Comparison of ENCODE assay signal across 1 cellular context in genomic region chr2:152566728-152567069, GRCh38.
TF ChIP-seq lines count a peak whose summit lies in the region.

No MANE protein-coding gene starts in this region.

TF ChIP-seq in HepG2, 621 proteins besides CTCF, POLR2A, EP300 and RAD21 (continued from another document):
- TF ChIP-seq ZBTB40 (IDR thresholded peaks at IDR 0.05) (no peak), ZBTB40 (CRISPR knock-in tag; IDR thresholded peaks at IDR 0.05) (no peak), ZNF20 (CRISPR knock-in tag; IDR thresholded peaks at IDR 0.05) (no peak), THAP9 (CRISPR knock-in tag; IDR thresholded peaks at IDR 0.05; ENCODE audit: borderline replicate concordance) (no peak), ESRRA (CRISPR knock-in tag; IDR thresholded peaks at IDR 0.05; ENCODE audit: low read depth) (no peak), HES4 (CRISPR knock-in tag; IDR thresholded peaks at IDR 0.05; ENCODE audit: borderline replicate concordance) (no peak), ZNF710 (CRISPR knock-in tag; IDR thresholded peaks at IDR 0.05; ENCODE audit: borderline replicate concordance) (no peak), ZFP90 (CRISPR knock-in tag; IDR thresholded peaks at IDR 0.05; ENCODE audit: borderline replicate concordance) (no peak), ZSCAN12 (CRISPR knock-in tag; IDR thresholded peaks at IDR 0.05) (no peak), PITX1 (CRISPR knock-in tag; IDR thresholded peaks at IDR 0.05) (no peak), SETDB1 (CRISPR knock-in tag; IDR thresholded peaks at IDR 0.05; ENCODE audit: borderline replicate concordance) (no peak), ZFYVE20 (CRISPR knock-in tag; IDR thresholded peaks at IDR 0.05; ENCODE audit: borderline replicate concordance, low read depth) (no peak), ZNF264 (CRISPR knock-in tag; IDR thresholded peaks at IDR 0.05) (no peak), TBX3 (IDR thresholded peaks at IDR 0.05; ENCODE audit: borderline replicate concordance) (no peak)
